In the genomic region with DNA sequence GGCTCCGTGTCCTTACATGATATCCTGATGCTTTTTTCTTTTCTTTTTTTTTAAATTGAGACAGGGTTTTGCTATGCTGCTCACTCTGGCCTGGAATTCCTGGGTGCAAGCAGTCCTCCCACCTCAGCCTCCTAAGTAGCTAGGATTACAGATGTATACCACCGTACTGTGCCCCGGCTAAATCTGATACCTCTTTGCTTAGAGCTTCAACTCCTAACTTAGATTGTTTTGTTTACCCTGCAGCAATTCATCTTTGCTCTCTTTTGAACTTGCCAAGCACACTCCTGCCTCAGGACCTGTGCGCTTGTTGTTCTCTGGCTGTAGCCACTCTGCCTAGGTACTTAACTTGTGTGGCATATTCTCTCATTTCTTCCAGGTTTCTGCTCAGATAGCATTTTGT, we compare ENCODE assay signal across 22 cellular contexts. TPM values are rescaled to one million over a fixed set of nuclear protein-coding genes. Genes with fewer than 3 reads are reported as not detected.
DNase-seq lines count a peak whose midpoint lies in the region; ATAC-seq, FAIRE-seq and TF ChIP-seq lines count a peak whose summit lies in the region.
"Had no signal": no experiment of that assay in that cellular context is flagged by ENCODE, and none has a peak within 500 bp of the region (broad histone marks: within the 10 kb centered on the region; RNA-seq: fewer than 3 reads in every experiment).

No MANE protein-coding gene starts in this region.

- H3K4me3 Mint-ChIP-seq in GM23338, result no peak overlapping the region
- H3K4me3 Mint-ChIP-seq in naive thymus-derived CD4-positive, alpha-beta T cell, result peak overlapping the region in 3 of 10 donors; percentile 4 to 23 (median 20)
- H3K4me3 Mint-ChIP-seq in T-helper 2 cell treated with Interferon-gamma antibody and Interleukin-4, amounts not matched to agents 5 μg/mL and 100 μg/mL, for 36 hours, result no peak overlapping the region

- FAIRE-seq in K562 (lab: Jason Lieb, UNC), result no peak

- intact Hi-C loops in K562 (cut with micrococcal nuclease), result loop anchor here (5.0 kb wide), 1 partner anchor 66 kb away; no protein-coding TSS in a partner anchor
- intact Hi-C loops in naive thymus-derived CD4-positive, alpha-beta T cell (cut with micrococcal nuclease), result no loop called here

- TF ChIP-seq CTCF in 22Rv1 (IDR thresholded peaks at IDR 0.05), result no peak
- no peak for TF ChIP-seq CTCF in GM23338 (conservative IDR thresholded peaks at IDR 0.05; ENCODE audit: low read depth in 2 of 2)
- no peak for TF ChIP-seq CTCF in K562 (IDR thresholded peaks at IDR 0.05 in 2 of 3, conservative IDR thresholded peaks at IDR 0.05 in 1 of 3; ENCODE audit: insufficient read depth in 2 of 3, low read depth in 1 of 3, low read length in 3 of 3)

- CTCF ChIA-PET in K562 (lab: Yijun Ruan, JAX; ENCODE audit: low intra/inter-chr PET ratio), result no interaction called here
- CTCF ChIA-PET in naive thymus-derived CD4-positive, alpha-beta T cell (lab: Charles Lee), result no interaction called here

- no peak for ATAC-seq in GM23338
- peak; percentile 3; the same call in 2 of the 3 replicates for ATAC-seq in K562
- no peak for ATAC-seq in naive thymus-derived CD4-positive, alpha-beta T cell
- no peak for ATAC-seq in HG03457 (IDR thresholded peaks at IDR 0.05; ENCODE audit: unreplicated experiment)
- ATAC-seq: Right ventricle myocardium inferior, upper lobe of right lung had no signal

- H3K4me3 ChIP-seq in GM23338 (no peak overlapping the region), K562 (no peak overlapping the region)
- no peak overlapping the region for H3K4me3 ChIP-seq in naive thymus-derived CD4-positive, alpha-beta T cell (ENCODE audit: low read length)
- H3K4me3 ChIP-seq: stomach, upper lobe of right lung had no signal

- no peak for TF ChIP-seq EP300 in K562 (IDR thresholded peaks at IDR 0.05; ENCODE audit: low read length)

- in situ Hi-C loops in K562 (cut with MboI), result no loop called here

- H2AFZ ChIP-seq in GM23338, result no peak overlapping the region
- no peak overlapping the region for H2AFZ ChIP-seq in K562 (ENCODE audit: low read depth, low read length)

- no peaks in the 10 kb centered on the region for H3F3A ChIP-seq in GM23338 (replicated peaks; ENCODE audit: low read depth)

- H3K79me2 ChIP-seq in GM23338 (replicated peaks; ENCODE audit: insufficient read depth), result peaks cover 100% of the 10 kb centered on the region
- H3K79me2 ChIP-seq in K562 (ENCODE audit: control insufficient read depth, insufficient read depth, low read length), result peaks cover 99% of the 10 kb centered on the region

- H3K27ac ChIP-seq in 22Rv1 (peak overlapping the region; percentile 31), GM23338 (ENCODE audit: low read depth) (peak overlapping the region; percentile 70), K562 (ENCODE audit: extremely low read depth, low read depth, low read length) (peak overlapping the region; percentile 29; the same call in 1 of the 3 replicates)
- H3K27ac ChIP-seq in naive thymus-derived CD4-positive, alpha-beta T cell (ENCODE audit: low read depth, low read length), result peak overlapping the region; percentile 30
- H3K27ac ChIP-seq: stomach, upper lobe of right lung had no signal

- peaks cover 12% of the 10 kb centered on the region; the same call in 2 of the 3 replicates for H3K4me1 Mint-ChIP-seq in GM23338
- peaks cover 17 to 63% (median 50%) of the 10 kb centered on the region in 7 donors for H3K4me1 Mint-ChIP-seq in naive thymus-derived CD4-positive, alpha-beta T cell
- peaks cover 39% of the 10 kb centered on the region for H3K4me1 Mint-ChIP-seq in T-helper 2 cell treated with Interferon-gamma antibody and Interleukin-4, amounts not matched to agents 5 μg/mL and 100 μg/mL, for 36 hours (ENCODE audit: low read depth)

- WGBS in K562 (ENCODE audit: insufficient coverage, low coverage, missing lambda C conversion rate), result 54% methylated on average over 4 of the region's 4 CpGs

- peaks cover 64% of the 10 kb centered on the region for H4K20me1 ChIP-seq in GM23338 (replicated peaks; ENCODE audit: insufficient read depth)
- peaks cover 13% of the 10 kb centered on the region; the same call in 1 of the 2 replicates for H4K20me1 ChIP-seq in K562 (replicated peaks; ENCODE audit: control insufficient read depth, insufficient read depth, low read length)

- H3K36me3 ChIP-seq in GM23338 (ENCODE audit: insufficient read depth) (0 out of 2 replicates have a peak, but pooled peaks cover 4% of the 10 kb centered on the region), K562 (ENCODE audit: control insufficient read depth, insufficient read depth, low read length) (peaks cover 32% of the 10 kb centered on the region; the same call in 2 of the 3 replicates)
- H3K36me3 ChIP-seq in naive thymus-derived CD4-positive, alpha-beta T cell (ENCODE audit: control insufficient read depth in 2 of 3, insufficient read depth in 3 of 3, low read length in 3 of 3), result peaks cover 0 to 3% (median 0%) of the 10 kb centered on the region in 3 experiments

- BruUV-seq in K562 (replicated peaks; lab: Mats Ljungman, UMichigan), result no TSS peak

- H3K9me3 ChIP-seq in K562 (replicated peaks; ENCODE audit: control insufficient read depth, insufficient read depth, low read depth, low read length), result no peaks in the 10 kb centered on the region
- no peaks in the 10 kb centered on the region for H3K9me3 ChIP-seq in naive thymus-derived CD4-positive, alpha-beta T cell (ENCODE audit: control insufficient read depth in 2 of 3, low read length in 3 of 3)
- H3K9me3 ChIP-seq: stomach, upper lobe of right lung had no signal

- POLR2A ChIA-PET in K562 (lab: Yijun Ruan, JAX), result interaction anchor here (1.0 to 1.1 kb wide), 3 partner anchors 10 to 12 kb away, joined by 3 read pairs; no protein-coding TSS in a partner anchor
- POLR2A ChIA-PET in naive thymus-derived CD4-positive, alpha-beta T cell (lab: Charles Lee), result no interaction called here

- H3K4me2 ChIP-seq in GM23338, result no peak overlapping the region
- H3K4me2 ChIP-seq in K562 (ENCODE audit: insufficient read depth, low read length), result peak overlapping the region; percentile 16; the same call in 1 of the 2 replicates

- no peak overlapping the region for H3K9ac ChIP-seq in K562 (ENCODE audit: insufficient read depth in 1 of 2, low read depth in 2 of 2, low read length in 2 of 2)

- DNase-seq in GM23338 (ENCODE audit: low spot score) (no peak), K562 (ENCODE audit: extremely low read depth in 1 of 4, low spot score in 3 of 4) (no peak), NCI-H1436 (lab: John Stamatoyannopoulos, UW) (no peak), kidney glomerular epithelial cell (lab: John Stamatoyannopoulos, UW) (no peak)
- no peak for DNase-seq in naive thymus-derived CD4-positive, alpha-beta T cell
- DNase-seq in T-helper 2 cell treated with Interferon-gamma antibody and Interleukin-4, amounts not matched to agents 5 μg/mL and 100 μg/mL, for 36 hours (ENCODE audit: low spot score), result no peak
- DNase-seq: activated CD4-positive, CD25-positive, alpha-beta regulatory T cell; activated CD8-positive, alpha-beta memory T cell treated with anti-CD3 and anti-CD28 coated beads for 24 hours; activated effector memory CD4-positive, alpha-beta T cell treated with anti-CD3 and anti-CD28 coated beads, Interleukin-2, amount 50 U/mL, for 16 hours; amniotic stem cell; effector memory CD4-positive, alpha-beta T cell; islet precursor cell; KBM-7; MV-4-11; NCI-H2029; NCI-H524 treated with DMSO at 0.1 percent for 48 hours; stomach; T-helper 2 cell; upper lobe of right lung had no signal

- no peak overlapping the region for H3K27ac Mint-ChIP-seq in GM23338
- H3K27ac Mint-ChIP-seq in naive thymus-derived CD4-positive, alpha-beta T cell, result peak overlapping the region in 7 of 9 donors; percentile 0 to 54 (median 21)
- no peak overlapping the region for H3K27ac Mint-ChIP-seq in T-helper 2 cell treated with Interferon-gamma antibody and Interleukin-4, amounts not matched to agents 5 μg/mL and 100 μg/mL, for 36 hours

- H3K4me1 ChIP-seq in GM23338 (ENCODE audit: insufficient read depth) (no peaks in the 10 kb centered on the region; the same call in 1 of the 2 replicates), K562 (replicated peaks in 1 of 2; ENCODE audit: control insufficient read depth in 2 of 2, insufficient read depth in 2 of 2, low read length in 2 of 2) (peaks cover 29 to 30% of the 10 kb centered on the region in 2 experiments)
- H3K4me1 ChIP-seq in naive thymus-derived CD4-positive, alpha-beta T cell (ENCODE audit: control insufficient read depth in 2 of 2, insufficient read depth in 2 of 2, low read length in 2 of 2), result peaks cover 0 to 15% of the 10 kb centered on the region in 2 donors

- no peak for TF ChIP-seq RAD21 in K562 (CRISPR knock-in tag; conservative IDR thresholded peaks at IDR 0.05 in 1 of 2, IDR thresholded peaks at IDR 0.05 in 1 of 2)

- H3K27me3 ChIP-seq in GM23338 (ENCODE audit: insufficient read depth) (no peaks in the 10 kb centered on the region), K562 (ENCODE audit: control insufficient read depth in 2 of 2, insufficient read depth in 2 of 2, low read length in 2 of 2) (no peaks in the 10 kb centered on the region)
- no peaks in the 10 kb centered on the region for H3K27me3 ChIP-seq in naive thymus-derived CD4-positive, alpha-beta T cell (ENCODE audit: control insufficient read depth in 2 of 2, insufficient read depth in 2 of 2, low read length in 2 of 2)
- H3K27me3 ChIP-seq: stomach, upper lobe of right lung had no signal

- H3K36me3 Mint-ChIP-seq in GM23338 (ENCODE audit: low read depth), result peaks cover 10% of the 10 kb centered on the region
- peaks cover 0 to 18% (median 8%) of the 10 kb centered on the region in 5 donors for H3K36me3 Mint-ChIP-seq in naive thymus-derived CD4-positive, alpha-beta T cell
- peaks cover 19% of the 10 kb centered on the region for H3K36me3 Mint-ChIP-seq in T-helper 2 cell treated with Interferon-gamma antibody and Interleukin-4, amounts not matched to agents 5 μg/mL and 100 μg/mL, for 36 hours (ENCODE audit: low read depth)

- no peaks in the 10 kb centered on the region for H3K9me1 ChIP-seq in K562 (ENCODE audit: control insufficient read depth, insufficient read depth, low read length)

- H3K9me3 Mint-ChIP-seq in GM23338, result no peaks in the 10 kb centered on the region
- no peaks in the 10 kb centered on the region for H3K9me3 Mint-ChIP-seq in naive thymus-derived CD4-positive, alpha-beta T cell
- no peaks in the 10 kb centered on the region for H3K9me3 Mint-ChIP-seq in T-helper 2 cell treated with Interferon-gamma antibody and Interleukin-4, amounts not matched to agents 5 μg/mL and 100 μg/mL, for 36 hours

- no peak for TF ChIP-seq POLR2A in K562 (conservative IDR thresholded peaks at IDR 0.05)

- H3K9me2 ChIP-seq in GM23338 (ENCODE audit: insufficient read depth), result no peaks in the 10 kb centered on the region

- peaks cover 2% of the 10 kb centered on the region for H3K27me3 Mint-ChIP-seq in GM23338 (ENCODE audit: insufficient read depth, low read depth, poor library complexity)
- no peaks in the 10 kb centered on the region for H3K27me3 Mint-ChIP-seq in naive thymus-derived CD4-positive, alpha-beta T cell
- H3K27me3 Mint-ChIP-seq in T-helper 2 cell treated with Interferon-gamma antibody and Interleukin-4, amounts not matched to agents 5 μg/mL and 100 μg/mL, for 36 hours (ENCODE audit: low read depth), result no peaks in the 10 kb centered on the region

RNA-seq across cellular contexts. Expression of gene RAB10, which starts 24.5 kb away (rescaled TPM):
- total RNA-seq in GM23338 (2014; rRNA removed; shearing (Covaris generic)), result 102 and 116 TPM in 2 replicates
- polyA plus RNA-seq in GM23338 (2016; fragmentation: Nextera tagmentation; extraction: Ambion mirVana), result 119 and 143 TPM in 2 replicates
- 50.3 and 59.4 TPM in 2 replicates for total RNA-seq in K562 (2011; cell fraction: chromatin; rRNA removed; ENCODE audit: low replicate concordance)
- total RNA-seq in K562 (2011; cell fraction: nucleolus; rRNA removed), result 56.7 and 62.9 TPM in 2 replicates
- 57.3 and 84.3 TPM in 2 replicates for total RNA-seq in K562 (2011; cell fraction: nucleoplasm; rRNA removed)
- total RNA-seq in K562 (2014; rRNA removed), result 116 and 159 TPM in 2 replicates
- total RNA-seq in K562 (2014; rRNA removed; fragmentation: Illumina TruSeq; extraction: Trizol), result 149 and 158 TPM in 2 replicates
- 145 and 157 TPM in 2 replicates for total RNA-seq in K562 (2015; rRNA removed; fragmentation: Illumina TruSeq; extraction: Trizol)
- 166 and 176 TPM in 2 replicates for total RNA-seq in K562 (2021)
- polyA plus RNA-seq in K562 (2011; rRNA removed), result 96.0 and 147 TPM in 2 replicates
- 49.4 and 88.1 TPM in 2 replicates for polyA plus RNA-seq in K562 (2011; cell fraction: cytosol; rRNA removed)
- 23.8 and 27.1 TPM in 2 replicates for polyA plus RNA-seq in K562 (2011; cell fraction: nucleus; rRNA removed)
- polyA plus RNA-seq in K562 (2012), result 104 and 127 TPM in 2 replicates
- 134 and 214 TPM in 2 replicates for polyA plus RNA-seq in K562 (2014; fragmentation: Illumina TruSeq; extraction: Trizol)
- polyA plus RNA-seq in K562 (2014; fragmentation: Nextera tagmentation; extraction: Ambion mirVana), result 10 to 100 TPM; 25.1 to 35.7 TPM
- polyA plus RNA-seq in K562 (2014; rRNA removed), result 148 and 197 TPM in 2 replicates
- 400 and 439 TPM in 2 replicates for polyA minus RNA-seq in K562 (2011; rRNA and poly(A)+ RNA removed)
- polyA minus RNA-seq in K562 (2011; cell fraction: cytosol; rRNA and poly(A)+ RNA removed), result 74.6 and 128 TPM in 2 replicates
- polyA minus RNA-seq in K562 (2011; cell fraction: nucleus; rRNA and poly(A)+ RNA removed), result 25.2 and 34.9 TPM in 2 replicates
- 100 to 1,000 TPM in 1 of 5 experiments, 10 to 100 TPM in 4; 25.6 to 108 (median 60.5) TPM for total RNA-seq in naive thymus-derived CD4-positive, alpha-beta T cell
- polyA plus RNA-seq in naive thymus-derived CD4-positive, alpha-beta T cell, result 10 to 100 TPM; 56.1 to 73.2 TPM

Comparison
In these comparisons a context has a peak if more than half of its experiments do, and no peak if none do; other contexts are left out.
1. H3K27ac Mint-ChIP-seq: peak in naive thymus-derived CD4-positive, alpha-beta T cell (7 of 9); none in GM23338 (single experiment) and T-helper 2 cell treated with Interferon-gamma antibody and Interleukin-4, amounts not matched to agents 5 μg/mL and 100 μg/mL, for 36 hours (single experiment).
2. Peak in every context shown above with its lines, with median percentiles within 50 percentile points of each other: H3K27ac ChIP-seq.